21 cellular contexts compared by ENCODE assay signal in the genomic region with DNA sequence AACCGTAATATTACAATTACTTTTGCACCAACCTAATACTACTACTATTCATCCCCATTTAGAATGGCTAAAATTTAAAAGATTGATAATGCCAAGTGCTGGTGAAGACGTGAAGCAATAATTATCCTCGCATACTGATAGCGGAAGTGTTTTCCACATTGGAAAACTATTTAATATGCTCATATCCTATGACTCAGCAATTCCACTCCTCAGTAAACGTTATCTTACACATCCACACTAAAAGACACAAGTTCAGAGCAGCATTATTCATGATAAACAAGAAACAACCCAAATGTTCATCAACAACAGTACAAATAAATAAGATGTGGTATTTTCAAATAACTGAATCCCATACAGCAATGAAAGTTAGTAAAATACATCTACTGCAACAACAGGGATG.
"Had no signal": no experiment of that assay in that cellular context is flagged by ENCODE, and none has a peak within 500 bp of the region (broad histone marks: within the 10 kb centered on the region; RNA-seq: fewer than 3 reads in every experiment).

No MANE protein-coding gene starts in this region.

- ATAC-seq: activated CD8-positive, alpha-beta memory T cell treated with anti-CD3 and anti-CD28 coated beads, Interleukin-2, amount 10 ng/mL, durations not matched to agents 7 days and 5 days; activated naive CD8-positive, alpha-beta T cell treated with anti-CD3 and anti-CD28 coated beads, Interleukin-2, amount 50 U/mL, for 24 hours; activated T-helper 17 cell treated with anti-CD3 and anti-CD28 coated beads, Interleukin-2, amount 50 U/mL, for 72 hours; foreskin keratinocyte; natural killer cell had no signal

- H3K9me2 ChIP-seq: SK-N-SH had no signal

- H3K36me3 ChIP-seq: ovary had no signal

- DNase-seq: activated B cell treated with CpG ODN at 0.5 μM for 24 hours; activated CD4-positive, alpha-beta memory T cell treated with anti-CD3 and anti-CD28 coated beads, Interleukin-2, amount 10 ng/mL, durations not matched to agents 7 days and 5 days; activated CD4-positive, alpha-beta T cell treated with anti-CD3 and anti-CD28 coated beads for 4 hours; activated CD8-positive, alpha-beta memory T cell treated with anti-CD3 and anti-CD28 coated beads, Interleukin-2, amount 10 ng/mL, durations not matched to agents 7 days and 5 days; activated naive CD4-positive, alpha-beta T cell treated with Interleukin-2 at 50 U/mL for 16 hours; activated naive CD8-positive, alpha-beta T cell treated with anti-CD3 and anti-CD28 coated beads, Interleukin-2, amount 50 U/mL, for 24 hours; activated T-cell treated with anti-CD3 and anti-CD28 coated beads, Interleukin-2, amount 50 U/mL, for 1 hour; aorta; cerebellar nuclear complex; effector memory CD4-positive, alpha-beta T cell; foreskin keratinocyte; immature natural killer cell; natural killer cell; ovary; sigmoid colon; SK-N-SH; spleen; stimulated activated CD4-positive, alpha-beta T cell treated with anti-CD3 and anti-CD28 coated beads, Interleukin-4, amount 100 ng/mL, for 4 hours; stimulated activated naive CD4-positive, alpha-beta T cell; tibial artery had no signal

- H3K4me3 ChIP-seq: ovary, sigmoid colon, spleen, tibial artery had no signal

- H3K27me3 ChIP-seq: foreskin keratinocyte, ovary, sigmoid colon, spleen, tibial artery had no signal

- H3K27ac ChIP-seq: foreskin keratinocyte, ovary, sigmoid colon, spleen, tibial artery had no signal

- H3K4me1 ChIP-seq: foreskin keratinocyte, spleen had no signal

- H3K9me3 ChIP-seq: ovary, sigmoid colon, tibial artery had no signal

- H3K4me2 ChIP-seq: SK-N-SH had no signal
